8 cellular contexts compared by ENCODE assay signal in the genomic region with DNA sequence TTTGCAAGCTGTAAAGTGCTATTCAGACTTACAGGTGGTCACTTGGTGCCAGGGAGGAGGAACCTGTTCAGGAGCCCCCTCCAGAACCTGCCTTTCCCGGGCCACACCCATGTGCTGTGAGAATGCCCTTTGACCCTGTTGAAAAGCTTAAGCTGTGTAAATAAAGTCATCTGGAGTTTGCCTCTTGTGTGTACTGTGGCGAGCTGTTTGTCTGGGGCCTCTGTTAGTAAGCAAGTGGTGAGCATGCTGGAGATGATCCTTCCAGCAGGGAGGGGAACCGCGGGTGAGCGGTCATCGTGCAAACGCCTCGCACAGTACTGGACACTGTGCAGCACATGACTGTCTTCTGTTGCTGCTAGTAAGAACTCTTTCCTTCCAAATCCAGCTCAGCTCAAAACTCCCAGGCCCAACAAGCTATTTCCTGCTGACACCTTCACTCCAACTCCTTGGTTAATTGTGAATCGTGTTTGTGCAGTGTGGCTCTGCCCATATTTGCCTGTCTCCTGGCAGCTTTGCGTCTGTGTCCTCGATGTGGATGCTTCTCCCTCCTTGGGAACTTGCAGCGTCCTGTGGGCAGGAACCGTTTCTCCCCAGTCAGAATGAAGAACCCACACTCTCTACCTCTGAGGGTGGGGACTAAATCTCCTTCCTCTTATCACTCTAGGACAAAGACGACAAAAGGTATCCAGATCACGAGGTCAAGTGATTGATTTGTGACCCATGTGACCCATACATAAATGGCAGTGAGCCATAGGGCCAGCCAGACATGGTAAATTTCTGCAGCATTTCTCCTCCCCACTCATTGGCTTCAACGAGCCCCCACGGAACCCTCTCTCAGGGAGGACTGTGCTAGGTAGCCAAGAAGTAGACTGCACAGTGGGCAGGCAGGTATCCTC. TPM values are rescaled to one million over a fixed set of nuclear protein-coding genes. Genes with fewer than 3 reads are reported as not detected.
DNase-seq lines count a peak whose midpoint lies in the region; ATAC-seq, FAIRE-seq and TF ChIP-seq lines count a peak whose summit lies in the region.

No MANE protein-coding gene starts in this region.

- H3K36me3 ChIP-seq in HepG2 (replicated peaks in 1 of 2; ENCODE audit: control insufficient read depth in 1 of 2, insufficient read depth in 2 of 2, low read length in 2 of 2), result no peaks in the 10 kb centered on the region

- FAIRE-seq in HepG2 (lab: Jason Lieb, UNC), result peak; percentile 12

- H3K27ac Mint-ChIP-seq in activated CD4-positive, alpha-beta memory T cell treated with anti-CD3 and anti-CD28 coated beads for 36 hours, result peak overlapping the region; percentile 100

- peak overlapping the region; percentile 60; the same call in 1 of the 2 replicates for H3K9ac ChIP-seq in HepG2 (ENCODE audit: insufficient read depth, low read depth, low read length)

- peak overlapping the region in 1 of 3 experiments; percentile 53; a peak in 1 of 6 replicates for H3K4me3 ChIP-seq in HepG2 (replicated peaks in 1 of 3; ENCODE audit: insufficient read depth in 1 of 3, low read depth in 2 of 3, low read length in 3 of 3)

- no peaks in the 10 kb centered on the region for H3K9me3 ChIP-seq in HepG2 (ENCODE audit: low read length)

- no TSS peak for BruUV-seq in HepG2 (replicated peaks; lab: Mats Ljungman, UMichigan)

- no peak for TF ChIP-seq POLR2A in HepG2 (IDR thresholded peaks at IDR 0.05; ENCODE audit: insufficient read depth in 1 of 2, low read depth in 2 of 2, low read length in 2 of 2)

- H3K27ac ChIP-seq in HepG2 (ENCODE audit: extremely low read length, insufficient read depth, low read length) (peak overlapping the region; percentile 32), substantia nigra (ENCODE audit: low read depth, low read length, poor library complexity, severe bottlenecking) (peak overlapping the region; percentile 97), RWPE1 (no peak overlapping the region; the same call in 1 of the 2 replicates)

- no peaks in the 10 kb centered on the region for H3K79me2 ChIP-seq in HepG2 (ENCODE audit: insufficient read depth, low read length)

- TF ChIP-seq EP300 in HepG2 (IDR thresholded peaks at IDR 0.05; ENCODE audit: low read depth in 2 of 2, low read length in 2 of 2) (0 out of 4 replicates have a peak, but pooled peaks of 1 of the 2 experiments have one; percentile 39), HepG2 (CRISPR knock-in tag; IDR thresholded peaks at IDR 0.05; ENCODE audit: borderline replicate concordance) (no peak)

- H3K4me1 Mint-ChIP-seq in activated CD4-positive, alpha-beta memory T cell treated with anti-CD3 and anti-CD28 coated beads for 36 hours (ENCODE audit: low read depth), result peaks cover 72% of the 10 kb centered on the region

- no peak for TF ChIP-seq CTCF in HepG2 (CRISPR knock-in tag; IDR thresholded peaks at IDR 0.05)
- TF ChIP-seq CTCF in RWPE1 (conservative IDR thresholded peaks at IDR 0.05; ENCODE audit: low read depth), result no peak

- peak overlapping the region; percentile 78 for H3K4me2 ChIP-seq in HepG2 (ENCODE audit: low read depth, low read length)

- POLR2A ChIA-PET in activated CD4-positive, alpha-beta memory T cell treated with anti-CD3 and anti-CD28 coated beads for 36 hours (lab: Charles Lee), result interaction anchor here (0.9 to 8.1 kb wide), 8 partner anchors 8 to 473 kb away, joined by 3 to 204 read pairs (median 32); a partner anchor contains a TSS
- POLR2A ChIA-PET in HepG2 (lab: Yijun Ruan, JAX), result interaction anchor here (0.9 to 6.5 kb wide), 4 partner anchors 9 to 34 kb away, joined by 5 to 77 read pairs (median 6); a partner anchor contains a TSS
- POLR2A ChIA-PET in RWPE1 (lab: Yijun Ruan, JAX; ENCODE audit: low non-redundant PET), result interaction anchor here (0.6 kb wide), 1 partner anchor 15 kb away, joined by 3 read pairs; no protein-coding TSS in a partner anchor

- WGBS in HepG2 (ENCODE audit: low lambda C conversion rate), result 13% methylated on average over 12 of the region's 17 CpGs

- H3K36me3 Mint-ChIP-seq in activated CD4-positive, alpha-beta memory T cell treated with anti-CD3 and anti-CD28 coated beads for 36 hours, result no peaks in the 10 kb centered on the region

- no peaks in the 10 kb centered on the region for H3K9me3 Mint-ChIP-seq in activated CD4-positive, alpha-beta memory T cell treated with anti-CD3 and anti-CD28 coated beads for 36 hours

- H3K4me1 ChIP-seq in HepG2 (ENCODE audit: insufficient read depth, low read length), result peaks cover 36% of the 10 kb centered on the region

- peak; percentile 13 for DNase-seq in NCI-H345 (lab: John Stamatoyannopoulos, UW)
- no peak for DNase-seq in NCI-H345 treated with DMSO at 0.1 percent for 48 hours (lab: John Stamatoyannopoulos, UW; ENCODE audit: unreplicated experiment)
- DNase-seq in activated CD4-positive, alpha-beta memory T cell treated with anti-CD3 and anti-CD28 coated beads for 36 hours, result peak; percentile 38
- peak; percentile 59 for DNase-seq in HepG2 (ENCODE audit: low spot score)
- DNase-seq in substantia nigra (lab: John Stamatoyannopoulos, UW), result peak in 21 of 49 donors; percentile 23 to 63 (median 48)
- no peak for DNase-seq in RWPE1 (ENCODE audit: low spot score)
- DNase-seq in NCI-H1694 treated with DMSO at 0.1 percent for 48 hours (lab: John Stamatoyannopoulos, UW), result no peak

- H3K4me3 Mint-ChIP-seq in activated CD4-positive, alpha-beta memory T cell treated with anti-CD3 and anti-CD28 coated beads for 36 hours, result peak overlapping the region; percentile 82

- in situ Hi-C loops in HepG2 (cut with HindIII; ENCODE audit: extremely low pct_ligation_motif_present, low pct_unique_long_range_greater_than_20kb), result no loop called here

- peaks cover 0 to 53% of the 10 kb centered on the region in 2 experiments; a peak in 4 of 5 replicates for H3K27me3 ChIP-seq in HepG2 (ENCODE audit: control insufficient read depth in 1 of 2, insufficient read depth in 2 of 2, low read length in 2 of 2)

- TF ChIP-seq RAD21 in HepG2 (CRISPR knock-in tag; IDR thresholded peaks at IDR 0.05), result no peak

- intact Hi-C loops in activated CD4-positive, alpha-beta memory T cell treated with anti-CD3 and anti-CD28 coated beads for 36 hours (cut with micrococcal nuclease), result loop anchor here (1.0 kb wide), 1 partner anchor 9 kb away; no protein-coding TSS in a partner anchor
- intact Hi-C loops in HepG2 (cut with micrococcal nuclease; ENCODE audit: unreplicated experiment), result no loop called here

- no peaks in the 10 kb centered on the region for H4K20me1 ChIP-seq in HepG2 (ENCODE audit: insufficient read depth, low read length)

- CTCF ChIA-PET in activated CD4-positive, alpha-beta memory T cell treated with anti-CD3 and anti-CD28 coated beads for 36 hours (lab: Charles Lee), result interaction anchor here (0.9 to 21.6 kb wide), 11 partner anchors 8 to 253 kb away, joined by 3 to 356 read pairs (median 7); a partner anchor contains a TSS
- CTCF ChIA-PET in HepG2 (lab: Yijun Ruan, JAX; ENCODE audit: low intra/inter-chr PET ratio, low total read pairs), result no interaction called here
- CTCF ChIA-PET in RWPE1 (lab: Yijun Ruan, JAX), result interaction anchor here (0.6 to 1.6 kb wide), 9 partner anchors 10 to 410 kb away, joined by 3 to 5 read pairs (median 4); a partner anchor contains a TSS

- no peak overlapping the region for H2AFZ ChIP-seq in HepG2 (ENCODE audit: low read length)

- H3K27me3 Mint-ChIP-seq in activated CD4-positive, alpha-beta memory T cell treated with anti-CD3 and anti-CD28 coated beads for 36 hours, result peaks cover 2% of the 10 kb centered on the region

- ATAC-seq in HepG2 (peak; percentile 87), GM18502 (IDR thresholded peaks at IDR 0.05; ENCODE audit: poor library complexity, unreplicated experiment) (no peak)

RNA-seq across cellular contexts. Expression of a gene that starts 13.9 kb away (rescaled TPM):
- 100 to 1,000 TPM; 150 TPM for total RNA-seq in activated CD4-positive, alpha-beta memory T cell treated with anti-CD3 and anti-CD28 coated beads for 36 hours
- 18.3 and 18.7 TPM in 2 replicates for total RNA-seq in HepG2 (2016; rRNA removed; fragmentation: Illumina TruSeq; extraction: Trizol)
- 2.8 and 3.5 TPM in 2 replicates for total RNA-seq in HepG2 (2016; cell fraction: cytosol; rRNA removed; fragmentation: Illumina TruSeq; extraction: Trizol; ENCODE audit: low read depth)
- total RNA-seq in HepG2 (2016; cell fraction: insoluble cytoplasmic fraction; rRNA removed; fragmentation: Illumina TruSeq; extraction: Trizol), result 15.4 and 19.8 TPM in 2 replicates
- total RNA-seq in HepG2 (2016; cell fraction: membrane; rRNA removed; fragmentation: Illumina TruSeq; extraction: Trizol), result 11.7 and 12.9 TPM in 2 replicates
- total RNA-seq in HepG2 (2016; cell fraction: nucleus; rRNA removed; fragmentation: Illumina TruSeq; extraction: Trizol), result 11.8 and 13.3 TPM in 2 replicates
- 13.6 and 16.7 TPM in 2 replicates for polyA plus RNA-seq in HepG2 (2011; rRNA removed)
- 11.2 and 13.0 TPM in 2 replicates for polyA plus RNA-seq in HepG2 (2011; cell fraction: cytosol; rRNA removed)
- 8.6 and 10.6 TPM in 2 replicates for polyA plus RNA-seq in HepG2 (2011; cell fraction: nucleus; rRNA removed)
- polyA plus RNA-seq in HepG2 (2012), result 4.4 and 7.3 TPM in 2 replicates
- polyA plus RNA-seq in HepG2 (2016; cell fraction: cytosol; fragmentation: Illumina TruSeq; extraction: Trizol; ENCODE audit: low read depth), result 2.1 and 2.2 TPM in 2 replicates
- 18.8 and 19.2 TPM in 2 replicates for polyA plus RNA-seq in HepG2 (2016; cell fraction: insoluble cytoplasmic fraction; fragmentation: Illumina TruSeq; extraction: Trizol; ENCODE audit: low read depth)
- 6.5 and 7.0 TPM in 2 replicates for polyA plus RNA-seq in HepG2 (2016; cell fraction: membrane; fragmentation: Illumina TruSeq; extraction: Trizol; ENCODE audit: low read depth)
- polyA plus RNA-seq in HepG2 (2016; cell fraction: nucleus; fragmentation: Illumina TruSeq; extraction: Trizol; ENCODE audit: insufficient read depth, low read depth), result 18.0 and 19.6 TPM in 2 replicates
- 9.6 and 12.5 TPM in 2 replicates for polyA minus RNA-seq in HepG2 (2011; rRNA and poly(A)+ RNA removed; ENCODE audit: low replicate concordance)
- polyA minus RNA-seq in HepG2 (2011; cell fraction: cytosol; rRNA and poly(A)+ RNA removed), result 8.5 and 9.2 TPM in 2 replicates
- polyA minus RNA-seq in HepG2 (2011; cell fraction: nucleus; rRNA and poly(A)+ RNA removed), result 4.9 and 8.8 TPM in 2 replicates

RNA-seq across cellular contexts. Expression of a gene that starts 59.5 kb away (rescaled TPM):
- 1 to 10 TPM in 1 of 2 experiments, under 1 TPM in 1; 0.95 to 1.9 TPM for total RNA-seq in activated CD4-positive, alpha-beta memory T cell treated with anti-CD3 and anti-CD28 coated beads for 36 hours
- total RNA-seq in HepG2 (2016; rRNA removed; fragmentation: Illumina TruSeq; extraction: Trizol), result not detected in 2 replicates
- not detected in 2 replicates for total RNA-seq in HepG2 (2016; cell fraction: cytosol; rRNA removed; fragmentation: Illumina TruSeq; extraction: Trizol; ENCODE audit: low read depth)
- total RNA-seq in HepG2 (2016; cell fraction: insoluble cytoplasmic fraction; rRNA removed; fragmentation: Illumina TruSeq; extraction: Trizol), result not detected in 2 replicates
- not detected in 2 replicates for total RNA-seq in HepG2 (2016; cell fraction: membrane; rRNA removed; fragmentation: Illumina TruSeq; extraction: Trizol)
- not detected in 2 replicates for total RNA-seq in HepG2 (2016; cell fraction: nucleus; rRNA removed; fragmentation: Illumina TruSeq; extraction: Trizol)
- polyA plus RNA-seq in HepG2 (2011; rRNA removed), result 0.04 and 0.08 TPM in 2 replicates
- polyA plus RNA-seq in HepG2 (2011; cell fraction: cytosol; rRNA removed), result 0.08 TPM in 2 replicates
- polyA plus RNA-seq in HepG2 (2011; cell fraction: nucleus; rRNA removed), result not detected in 2 replicates
- not detected in 2 replicates for polyA plus RNA-seq in HepG2 (2012)
- polyA plus RNA-seq in HepG2 (2016; cell fraction: cytosol; fragmentation: Illumina TruSeq; extraction: Trizol; ENCODE audit: low read depth), result not detected in 2 replicates
- not detected in 2 replicates for polyA plus RNA-seq in HepG2 (2016; cell fraction: insoluble cytoplasmic fraction; fragmentation: Illumina TruSeq; extraction: Trizol; ENCODE audit: low read depth)
- not detected in 2 replicates for polyA plus RNA-seq in HepG2 (2016; cell fraction: membrane; fragmentation: Illumina TruSeq; extraction: Trizol; ENCODE audit: low read depth)
- polyA plus RNA-seq in HepG2 (2016; cell fraction: nucleus; fragmentation: Illumina TruSeq; extraction: Trizol; ENCODE audit: insufficient read depth, low read depth), result not detected in 2 replicates
- not detected in 2 replicates for polyA minus RNA-seq in HepG2 (2011; rRNA and poly(A)+ RNA removed; ENCODE audit: low replicate concordance)
- polyA minus RNA-seq in HepG2 (2011; cell fraction: cytosol; rRNA and poly(A)+ RNA removed), result not detected in 2 replicates
- polyA minus RNA-seq in HepG2 (2011; cell fraction: nucleus; rRNA and poly(A)+ RNA removed), result not detected in 2 replicates

Comparison
In these comparisons a context has a peak if more than half of its experiments do, and no peak if none do; other contexts are left out.
1. DNase-seq: peak in NCI-H345 (single experiment), activated CD4-positive, alpha-beta memory T cell treated with anti-CD3 and anti-CD28 coated beads for 36 hours (single experiment) and HepG2 (single experiment); none in NCI-H345 treated with DMSO at 0.1 percent for 48 hours (single experiment), RWPE1 (single experiment) and NCI-H1694 treated with DMSO at 0.1 percent for 48 hours (single experiment).